24 cellular contexts compared by ENCODE assay signal in genomic region chr10:133448120-133448519, GRCh38.
"Had no signal": no experiment of that assay in that cellular context is flagged by ENCODE, and none has a peak within 500 bp of the region (broad histone marks: within the 10 kb centered on the region; RNA-seq: fewer than 3 reads in every experiment).

No MANE protein-coding gene starts in this region.

- H3K4me1 ChIP-seq: neural progenitor cell, parathyroid adenoma, psoas muscle, right lobe of liver, sigmoid colon, stomach, thyroid gland, tibial nerve, upper lobe of left lung, vagina had no signal

- H3K36me3 ChIP-seq: neural progenitor cell, ovary, right lobe of liver, sigmoid colon, stomach, thoracic aorta, thyroid gland, upper lobe of left lung, vagina had no signal

- H3K4me3 ChIP-seq: neural progenitor cell, ovary, psoas muscle, right lobe of liver, sigmoid colon, stomach, thoracic aorta, thyroid gland, tibial nerve, upper lobe of left lung, vagina had no signal

- ATAC-seq: psoas muscle; right cardiac atrium; right lobe of liver; stimulated activated effector memory CD8-positive, alpha-beta T cell treated with anti-CD3 and anti-CD28 coated beads, Interleukin-12 subunit alpha, Interleukin-12 subunit beta, amount 100 ng/mL, for 72 hours; stimulated activated naive B cell treated with anti-CD40 and anti-IgM and Interleukin-4, amounts not matched to agents 10 μg/mL and 1 μg/mL and 100 μg/mL, for 72 hours had no signal

- H3K27ac ChIP-seq: neural progenitor cell, ovary, parathyroid adenoma, psoas muscle, right lobe of liver, sigmoid colon, stomach, thoracic aorta, thyroid gland, tibial nerve, upper lobe of left lung, vagina had no signal

- H3K9me3 ChIP-seq: thyroid gland had no signal

- DNase-seq: occipital lobe; ovary; posterior cingulate gyrus; psoas muscle; right cardiac atrium; right lobe of liver; sigmoid colon; small intestine; stimulated activated CD4-positive, alpha-beta T cell treated with anti-CD3 and anti-CD28 coated beads, Interleukin-15, amount 100 ng/mL, for 24 hours; stimulated activated CD4-positive, alpha-beta T cell treated with anti-CD3 and anti-CD28 coated beads, Interleukin-2, amount 100 ng/mL, for 24 hours; stimulated activated CD4-positive, alpha-beta T cell treated with anti-CD3 and anti-CD28 coated beads, Interleukin-2, amount 100 ng/mL, for 48 hours; stimulated activated CD4-positive, alpha-beta T cell treated with anti-CD3 and anti-CD28 coated beads, Interleukin-4, amount 100 ng/mL, for 24 hours; stimulated activated naive B cell treated with anti-CD40 and anti-IgM and Interleukin-4, amounts not matched to agents 10 μg/mL and 1 μg/mL and 100 μg/mL, for 72 hours; stimulated activated naive CD4-positive, alpha-beta T cell treated with Interleukin-2 at 50 U/mL for 16 hours; stomach; thyroid gland; trophoblast cell; upper lobe of left lung had no signal
